22 cellular contexts compared by ENCODE assay signal in genomic region chr7:132915652-132916051, GRCh38.
"Had no signal": no experiment of that assay in that cellular context is flagged by ENCODE, and none has a peak within 500 bp of the region (broad histone marks: within the 10 kb centered on the region; RNA-seq: fewer than 3 reads in every experiment).

No MANE protein-coding gene starts in this region.

- DNase-seq: activated CD4-positive, alpha-beta T cell treated with anti-CD3 and anti-CD28 coated beads for 1 hour; activated CD4-positive, alpha-beta T cell treated with anti-CD3 and anti-CD28 coated beads, Interleukin-2, amount 50 U/mL, for 1 hour; activated CD8-positive, alpha-beta memory T cell treated with anti-CD3 and anti-CD28 coated beads, Interleukin-2, amount 50 U/mL, for 4 hours; activated naive CD4-positive, alpha-beta T cell treated with Interleukin-2 at 50 U/mL for 16 hours; activated naive CD8-positive, alpha-beta T cell treated with anti-CD3 and anti-CD28 coated beads for 36 hours; activated T-cell treated with anti-CD3 and anti-CD28 coated beads, Interleukin-2, amount 50 U/mL, for 24 hours; colonic mucosa; dorsolateral prefrontal cortex; effector memory CD8-positive, alpha-beta T cell; esophagus squamous epithelium; gastrocnemius medialis; head of caudate nucleus; left ventricle myocardium inferior; psoas muscle; right cardiac atrium; stimulated activated CD4-positive, alpha-beta T cell treated with anti-CD3 and anti-CD28 coated beads, Interleukin-12 subunit alpha, Interleukin-12 subunit beta, amount 100 ng/mL, for 4 hours; stomach; T-helper 1 cell had no signal

- ATAC-seq: effector memory CD8-positive, alpha-beta T cell; gastrocnemius medialis; natural killer cell treated with Interleukin-12 subunit alpha and Interleukin-12 subunit beta and Interleukin-15 and Interleukin-18, amount 100 ng/mL, for 72 hours; psoas muscle; right cardiac atrium; stimulated activated effector memory CD8-positive, alpha-beta T cell treated with anti-CD3 and anti-CD28 coated beads, Interleukin-12 subunit alpha, Interleukin-12 subunit beta, amount 100 ng/mL, for 72 hours had no signal

- H3K4me3 ChIP-seq: colonic mucosa, dorsolateral prefrontal cortex, esophagus squamous epithelium, gastrocnemius medialis, left ventricle myocardium inferior, psoas muscle, stomach, suprapubic skin, tibial nerve had no signal
